In the genomic region with DNA sequence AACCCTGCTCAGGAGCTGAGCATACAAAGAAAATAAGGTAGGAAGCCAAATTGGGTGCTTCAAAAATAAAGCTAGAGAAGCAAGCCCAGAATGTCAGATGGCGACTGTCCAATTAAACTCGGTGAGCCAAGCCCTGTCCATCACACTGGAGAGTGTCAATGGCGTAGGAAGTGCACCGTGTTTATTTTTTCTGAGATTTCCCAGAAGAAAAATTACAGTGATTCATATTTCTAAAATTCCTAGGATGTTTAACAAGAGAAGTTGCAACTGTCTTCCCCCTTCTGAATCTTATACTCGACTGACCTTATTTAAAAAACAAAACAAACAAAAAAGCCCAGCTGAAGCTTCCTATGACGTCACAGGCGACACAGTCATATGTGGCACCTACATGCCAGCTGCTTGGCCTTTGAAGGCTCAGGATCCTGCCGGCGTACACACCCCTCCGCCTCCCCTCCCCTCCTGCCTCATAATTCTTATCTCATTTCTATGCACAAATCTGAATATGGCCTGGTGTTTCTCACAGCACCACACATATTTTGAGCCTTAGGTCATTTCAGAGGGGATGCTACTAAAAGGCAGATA, we compare ENCODE assay signal across 7 cellular contexts.
A peak's percentile ranks its signal among the peaks of the same experiment; 100 is the strongest.
DNase-seq lines count a peak whose midpoint lies in the region; ATAC-seq and TF ChIP-seq lines count a peak whose summit lies in the region.

No MANE protein-coding gene starts in this region.

- peaks cover 32 to 100% (median 81%) of the 10 kb centered on the region in 6 donors for H3K4me1 ChIP-seq in spleen

- peaks cover 0 to 25% (median 2%) of the 10 kb centered on the region in 6 donors for H3K36me3 ChIP-seq in spleen

- DNase-seq in NCI-H2029 (lab: John Stamatoyannopoulos, UW) (peak; percentile 63), activated T-cell treated with anti-CD3 and anti-CD28 coated beads for 4 hours (peak; percentile 48), foreskin fibroblast (peak; percentile 83 to 89), spleen (no peak), SKM-1 treated with dmso at 0.1 percent for 144 hours (lab: John Stamatoyannopoulos, UW; ENCODE audit: unreplicated experiment) (no peak), HK-2 (ENCODE audit: unreplicated experiment) (no peak)

- H3K27me3 ChIP-seq in spleen (replicated peaks in 1 of 7): no peaks in the 10 kb centered on the region

- H3K27ac ChIP-seq in spleen: peak overlapping the region in 7 of 8 donors; percentile 59 to 97 (median 89)

- TF ChIP-seq CTCF in foreskin fibroblast (IDR thresholded peaks at IDR 0.05; ENCODE audit: low read depth, low read length): no peak
- no peak for TF ChIP-seq CTCF in spleen (IDR thresholded peaks at IDR 0.05 in 8 of 11, conservative IDR thresholded peaks at IDR 0.05 in 3 of 11)

- TF ChIP-seq POLR2A in spleen (IDR thresholded peaks at IDR 0.05): no peak

- 55 to 67% (median 65%) methylated on average over 10 of the region's 10 CpGs for WGBS in spleen, 5 donors

- ATAC-seq in GM18909 (IDR thresholded peaks at IDR 0.05; ENCODE audit: poor library complexity, unreplicated experiment): no peak

- H3K4me3 ChIP-seq in foreskin fibroblast (ENCODE audit: low read depth in 1 of 2, low read length in 2 of 2): no peak overlapping the region
- no peak overlapping the region for H3K4me3 ChIP-seq in spleen

- no peaks in the 10 kb centered on the region for H3K9me3 ChIP-seq in spleen

- intact Hi-C loops in spleen (cut with DNase I; ENCODE audit: low total_unique reads): no loop called here

Comparison
In these comparisons a context has a peak if more than half of its experiments do, and no peak if none do; other contexts are left out.
1. DNase-seq: peak in NCI-H2029 (single experiment), activated T-cell treated with anti-CD3 and anti-CD28 coated beads for 4 hours (single experiment) and foreskin fibroblast (2 of 2); none in spleen (single experiment), SKM-1 treated with dmso at 0.1 percent for 144 hours (single experiment) and HK-2 (single experiment).